8 cellular contexts compared by ENCODE assay signal in the genomic region with DNA sequence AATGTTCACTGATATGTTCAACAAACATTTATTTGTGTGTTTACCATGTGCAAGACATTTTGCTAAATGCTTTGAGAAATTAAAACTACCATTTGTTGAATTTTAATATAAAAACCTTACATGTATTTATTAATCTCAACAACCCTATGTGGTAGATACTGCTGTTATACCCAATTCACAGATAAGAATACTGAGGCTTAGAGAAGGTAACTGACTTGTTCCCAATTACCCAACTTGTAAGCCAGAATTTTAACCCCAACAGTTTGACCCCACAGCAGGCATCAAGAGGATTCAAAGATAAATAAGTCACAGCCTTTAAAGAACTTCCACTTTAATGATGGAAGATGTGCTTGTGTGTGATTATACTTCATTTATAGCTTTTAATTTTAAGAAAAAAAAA.
"Had no signal": no experiment of that assay in that cellular context is flagged by ENCODE, and none has a peak within 500 bp of the region (broad histone marks: within the 10 kb centered on the region; RNA-seq: fewer than 3 reads in every experiment).

No MANE protein-coding gene starts in this region.

- DNase-seq: H9, HCEC 1CT, KG1 had no signal

- H3K4me2 ChIP-seq: GM23338 had no signal

- H3K27ac Mint-ChIP-seq: GM23338, H9, IgD-negative memory B cell had no signal

- ATAC-seq: GM23338 had no signal

- FAIRE-seq: H1, H54, HTR-8/SVneo had no signal

- H3K9me3 Mint-ChIP-seq: IgD-negative memory B cell had no signal

- H3K4me3 ChIP-seq: GM23338 had no signal

- H3K4me3 Mint-ChIP-seq: GM23338, H9 had no signal

- H3K27me3 Mint-ChIP-seq: IgD-negative memory B cell had no signal
